21 cellular contexts compared by ENCODE assay signal in the genomic region with DNA sequence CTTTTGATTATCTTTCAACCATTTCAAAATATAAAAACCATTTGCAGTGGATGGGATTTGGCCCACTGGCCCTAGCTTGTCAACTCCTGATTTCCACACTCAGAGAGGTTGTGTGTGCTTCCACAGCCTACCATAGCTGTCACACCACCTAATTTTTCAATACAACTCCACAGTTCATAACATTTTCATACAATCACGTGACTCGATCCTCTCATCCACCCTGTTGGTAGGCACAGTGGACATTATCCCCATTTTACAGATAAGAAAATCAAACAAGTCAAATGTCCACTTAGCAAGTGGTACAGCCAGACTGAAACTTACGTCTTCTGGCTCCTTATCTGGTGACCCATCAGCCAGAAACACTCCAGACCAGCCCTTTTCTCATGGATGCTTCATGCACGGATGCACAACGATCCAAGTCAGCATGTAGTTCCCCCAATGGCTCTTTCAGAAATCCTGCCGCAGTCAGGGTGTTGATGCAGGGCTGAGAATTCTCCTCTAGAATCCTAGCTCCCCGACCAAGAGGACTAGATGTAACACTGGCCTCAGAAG.
"Had no signal": no experiment of that assay in that cellular context is flagged by ENCODE, and none has a peak within 500 bp of the region (broad histone marks: within the 10 kb centered on the region; RNA-seq: fewer than 3 reads in every experiment).

No MANE protein-coding gene starts in this region.

- H3K27ac ChIP-seq: epithelial cell of prostate, esophagus muscularis mucosa, gastroesophageal sphincter, hepatocyte, neutrophil, psoas muscle, right lobe of liver, testis, transverse colon had no signal

- H3K4me2 ChIP-seq: hepatocyte had no signal

- FAIRE-seq: kidney had no signal

- H3K27me3 Mint-ChIP-seq: stimulated activated naive B cell treated with anti-CD40 and anti-IgM and Interleukin-4, amounts not matched to agents 10 μg/mL and 1 μg/mL and 100 μg/mL, for 72 hours had no signal

- H3K9me3 Mint-ChIP-seq: effector memory CD8-positive, alpha-beta T cell; stimulated activated naive B cell treated with anti-CD40 and anti-IgM and Interleukin-4, amounts not matched to agents 10 μg/mL and 1 μg/mL and 100 μg/mL, for 72 hours; stimulated activated naive CD8-positive, alpha-beta T cell treated with anti-CD3 and anti-CD28 coated beads, Interleukin-15, amount 100 ng/mL, for 72 hours had no signal

- H3K36me3 ChIP-seq: esophagus muscularis mucosa, gastroesophageal sphincter, neutrophil, right lobe of liver, transverse colon had no signal

- H2AFZ ChIP-seq: hepatocyte had no signal

- H3K9me3 ChIP-seq: esophagus muscularis mucosa, gastroesophageal sphincter, neutrophil, psoas muscle, right lobe of liver, testis, transverse colon had no signal

- H3K4me3 Mint-ChIP-seq: effector memory CD8-positive, alpha-beta T cell; naive B cell; stimulated activated naive B cell treated with anti-CD40 and anti-IgM and Interleukin-4, amounts not matched to agents 10 μg/mL and 1 μg/mL and 100 μg/mL, for 72 hours; stimulated activated naive CD8-positive, alpha-beta T cell treated with anti-CD3 and anti-CD28 coated beads, Interleukin-15, amount 100 ng/mL, for 72 hours had no signal

- H3K27ac Mint-ChIP-seq: effector memory CD8-positive, alpha-beta T cell; stimulated activated naive B cell treated with anti-CD40 and anti-IgM and Interleukin-4, amounts not matched to agents 10 μg/mL and 1 μg/mL and 100 μg/mL, for 72 hours had no signal

- H3K27me3 ChIP-seq: esophagus muscularis mucosa, gastroesophageal sphincter, hepatocyte, neutrophil, right lobe of liver, testis, transverse colon had no signal

- DNase-seq: effector memory CD8-positive, alpha-beta T cell; head of caudate nucleus; kidney; left colon; left ventricle myocardium superior; mesendoderm; naive B cell; psoas muscle; retina; right lobe of liver; stimulated activated CD4-positive, alpha-beta T cell treated with anti-CD3 and anti-CD28 coated beads, Interleukin-2, amount 100 ng/mL, for 24 hours; stimulated activated CD4-positive, alpha-beta T cell treated with anti-CD3 and anti-CD28 coated beads, Interleukin-4, amount 100 ng/mL, for 4 hours; stimulated activated naive B cell treated with anti-CD40 and anti-IgM and Interleukin-4, amounts not matched to agents 10 μg/mL and 1 μg/mL and 100 μg/mL, for 72 hours; stimulated activated naive CD8-positive, alpha-beta T cell treated with anti-CD3 and anti-CD28 coated beads, Interleukin-15, amount 100 ng/mL, for 72 hours; testis; transverse colon had no signal

- ATAC-seq: effector memory CD8-positive, alpha-beta T cell; gastroesophageal sphincter; left colon; left ventricle myocardium superior; psoas muscle; right lobe of liver; stimulated activated naive B cell treated with anti-CD40 and anti-IgM and Interleukin-4, amounts not matched to agents 10 μg/mL and 1 μg/mL and 100 μg/mL, for 72 hours; stimulated activated naive CD8-positive, alpha-beta T cell treated with anti-CD3 and anti-CD28 coated beads, Interleukin-15, amount 100 ng/mL, for 72 hours had no signal

- H3K4me3 ChIP-seq: esophagus muscularis mucosa, gastroesophageal sphincter, hepatocyte, psoas muscle, right lobe of liver, testis, transverse colon had no signal

- H3K36me3 Mint-ChIP-seq: naive B cell had no signal
